In genomic region chr20:10906830-10907229, GRCh38 we compare ENCODE assay signal across 16 cellular contexts.
A peak's percentile ranks its signal among the peaks of the same experiment; 100 is the strongest.
DNase-seq lines count a peak whose midpoint lies in the region; ATAC-seq, FAIRE-seq and TF ChIP-seq lines count a peak whose summit lies in the region.
"Had no signal": no experiment of that assay in that cellular context is flagged by ENCODE, and none has a peak within 500 bp of the region (broad histone marks: within the 10 kb centered on the region; RNA-seq: fewer than 3 reads in every experiment).

No MANE protein-coding gene starts in this region.

- ATAC-seq in heart right ventricle = no peak

- H3K36me3 ChIP-seq in SK-N-SH (replicated peaks in 1 of 2; ENCODE audit: control insufficient read depth in 1 of 2, insufficient read depth in 2 of 2, low read length in 1 of 2) (no peaks in the 10 kb centered on the region), heart right ventricle (no peaks in the 10 kb centered on the region), testis (ENCODE audit: low read depth, missing control alignments) (no peaks in the 10 kb centered on the region)
- H3K36me3 ChIP-seq: BLaER1 had no signal

- POLR2A ChIA-PET in SK-N-SH (lab: Yijun Ruan, JAX) = no interaction called here

- no peaks in the 10 kb centered on the region for H3K79me2 ChIP-seq in SK-N-SH (ENCODE audit: insufficient read depth)

- H2AFZ ChIP-seq in SK-N-SH (ENCODE audit: low read depth) = no peak overlapping the region

- no peak overlapping the region for H3K9ac ChIP-seq in SK-N-SH
- H3K9ac ChIP-seq: BLaER1 had no signal

- DNase-seq in SK-N-SH = no peak
- DNase-seq in fibroblast of gingiva (ENCODE audit: low read depth) = peak; percentile 73
- peak; percentile 13 for DNase-seq in fibroblast of villous mesenchyme (ENCODE audit: low read depth)
- DNase-seq in heart right ventricle = no peak
- no peak for DNase-seq in GM12891 (ENCODE audit: insufficient read length, low spot score)
- DNase-seq in inferior parietal cortex (ENCODE audit: extremely low spot score) = no peak
- DNase-seq in testis = no peak
- DNase-seq: CD4-positive, alpha-beta memory T cell; DMS153; DMS79; GDM1; H9 had no signal

- H3K27ac ChIP-seq in SK-N-SH (ENCODE audit: low read depth in 2 of 2, low read length in 1 of 2) = no peak overlapping the region
- no peak overlapping the region for H3K27ac ChIP-seq in heart right ventricle
- H3K27ac ChIP-seq in testis = no peak overlapping the region
- H3K27ac ChIP-seq: BLaER1 had no signal

- CTCF ChIA-PET in SK-N-SH (lab: Yijun Ruan, JAX) = no interaction called here

- H3K4me3 ChIP-seq in SK-N-SH (ENCODE audit: low read depth in 2 of 2, low read length in 1 of 2) (no peak overlapping the region), fibroblast of villous mesenchyme (ENCODE audit: low read depth, low read length) (no peak overlapping the region), heart right ventricle (no peak overlapping the region), testis (no peak overlapping the region)
- H3K4me3 ChIP-seq: BLaER1 had no signal

- no peak for TF ChIP-seq CTCF in SK-N-SH (IDR thresholded peaks at IDR 0.05)
- TF ChIP-seq CTCF in fibroblast of villous mesenchyme (IDR thresholded peaks at IDR 0.05; ENCODE audit: insufficient read depth, low read depth, low read length) = no peak
- TF ChIP-seq CTCF in heart right ventricle (IDR thresholded peaks at IDR 0.05) = no peak
- TF ChIP-seq CTCF in testis (IDR thresholded peaks at IDR 0.05) = no peak

- H4K20me1 ChIP-seq in SK-N-SH (ENCODE audit: insufficient read depth) = no peaks in the 10 kb centered on the region
- H4K20me1 ChIP-seq: BLaER1 had no signal

- H3K27me3 ChIP-seq in SK-N-SH (ENCODE audit: insufficient read depth) (no peaks in the 10 kb centered on the region), heart right ventricle (no peaks in the 10 kb centered on the region), testis (no peaks in the 10 kb centered on the region)
- H3K27me3 ChIP-seq: BLaER1 had no signal

- H3K4me1 ChIP-seq in SK-N-SH (ENCODE audit: control insufficient read depth in 1 of 2, insufficient read depth in 2 of 2, low read depth in 1 of 2, low read length in 1 of 2) (peaks cover 0 to 2% of the 10 kb centered on the region in 2 experiments; a peak in 2 of 4 replicates), heart right ventricle (peaks cover 3 to 36% (median 11%) of the 10 kb centered on the region in 9 donors), testis (no peaks in the 10 kb centered on the region)
- H3K4me1 ChIP-seq: BLaER1 had no signal

- FAIRE-seq in GM12891 (lab: Jason Lieb, UNC) = no peak
- FAIRE-seq: A204.1, GM19239, H1 had no signal

- no peak overlapping the region for H3K4me2 ChIP-seq in SK-N-SH
- H3K4me2 ChIP-seq: BLaER1 had no signal

- peaks cover 3% of the 10 kb centered on the region for H3F3A ChIP-seq in SK-N-SH (replicated peaks; ENCODE audit: insufficient read depth)

- TF ChIP-seq EP300 in SK-N-SH (IDR thresholded peaks at IDR 0.05; ENCODE audit: borderline replicate concordance in 1 of 2, low read depth in 1 of 2, low read length in 1 of 2) = no peak

- TF ChIP-seq RAD21 in SK-N-SH (IDR thresholded peaks at IDR 0.05; ENCODE audit: low read length) = no peak

- no peak for TF ChIP-seq POLR2A in GM12891 (IDR thresholded peaks at IDR 0.05; ENCODE audit: low read depth, low read length)
- no peak for TF ChIP-seq POLR2A in testis (IDR thresholded peaks at IDR 0.05)

- H3K9me3 ChIP-seq in SK-N-SH (no peaks in the 10 kb centered on the region), heart right ventricle (no peaks in the 10 kb centered on the region), testis (no peaks in the 10 kb centered on the region)
- H3K9me3 ChIP-seq: BLaER1 had no signal

- intact Hi-C loops in heart right ventricle (cut with DNase I) (no loop called here), testis (cut with DNase I; ENCODE audit: low total_unique reads) (no loop called here)

- WGBS in SK-N-SH (ENCODE audit: low lambda C conversion rate) = 86% methylated on average over 2 of the region's 2 CpGs
- WGBS in heart right ventricle, 2 donors = 92 to 98% methylated on average over 2 of the region's 2 CpGs
- 87 to 96% methylated on average over 2 of the region's 2 CpGs for WGBS in testis, 2 donors

- no peaks in the 10 kb centered on the region for H3K9me2 ChIP-seq in SK-N-SH

TF ChIP-seq in SK-N-SH, 30 proteins besides CTCF, POLR2A, EP300 and RAD21:
- no peak for TF ChIP-seq JUND (IDR thresholded peaks at IDR 0.05)
- TF ChIP-seq TCF12 (IDR thresholded peaks at IDR 0.05) = peak; percentile 52; the same call in 1 of the 2 replicates

TF ChIP-seq in GM12891, 5 proteins besides CTCF, POLR2A, EP300 and RAD21:
- TF ChIP-seq POLR2AphosphoS5 (IDR thresholded peaks at IDR 0.05; ENCODE audit: low read depth, low read length) (no peak), SPI1 (IDR thresholded peaks at IDR 0.05; ENCODE audit: low read depth, low read length) (no peak), TAF1 (IDR thresholded peaks at IDR 0.05; ENCODE audit: low read depth, low read length) (no peak), PAX5 (IDR thresholded peaks at IDR 0.05; ENCODE audit: insufficient read depth, low read length, severe bottlenecking) (no peak), POU2F2 (IDR thresholded peaks at IDR 0.05; ENCODE audit: low read depth, low read length) (no peak)
TF ChIP-seq in GM12891: peak in this region for 0.

Comparison
In these comparisons a context has a peak if more than half of its experiments do, and no peak if none do; other contexts are left out.
1. DNase-seq: peak in fibroblast of gingiva (single experiment) and fibroblast of villous mesenchyme (single experiment); none in SK-N-SH (single experiment), heart right ventricle (0 of 2), GM12891 (single experiment), inferior parietal cortex (single experiment) and testis (single experiment).